ENCODE assay signal across 22 cellular contexts in genomic region chr11:19996591-19996990, GRCh38.
A peak's percentile ranks its signal among the peaks of the same experiment; 100 is the strongest.
DNase-seq lines count a peak whose midpoint lies in the region; ATAC-seq and TF ChIP-seq lines count a peak whose summit lies in the region.
"Had no signal": no experiment of that assay in that cellular context is flagged by ENCODE, and none has a peak within 500 bp of the region (broad histone marks: within the 10 kb centered on the region; RNA-seq: fewer than 3 reads in every experiment).

No MANE protein-coding gene starts in this region.

- whole genome bisulfite sequencing in SK-N-SH (ENCODE audit: low lambda C conversion rate), result 75% methylated on average over 5 of the region's 5 CpGs
- WGBS in hepatocyte (ENCODE audit: low lambda C conversion rate, missing lambda C conversion rate), result 62% methylated on average over 5 of the region's 5 CpGs

- peaks cover 71 to 75% of the 10 kb centered on the region in 2 experiments for H3K36me3 ChIP-seq in SK-N-SH (replicated peaks in 1 of 2; ENCODE audit: control insufficient read depth in 1 of 2, insufficient read depth in 2 of 2, low read length in 1 of 2)
- H3K36me3 ChIP-seq in hepatocyte (replicated peaks; ENCODE audit: insufficient read depth, low read depth), result no peaks in the 10 kb centered on the region

- H3K4me2 ChIP-seq in SK-N-SH (no peak overlapping the region), hepatocyte (no peak overlapping the region)

- H3K27me3 Mint-ChIP-seq in HFFc6 (ENCODE audit: insufficient read depth) (peaks cover 4% of the 10 kb centered on the region), osteocyte (ENCODE audit: unreplicated experiment) (no peaks in the 10 kb centered on the region), T-cell (peaks cover 4 to 6% of the 10 kb centered on the region in 2 donors)

- peaks cover 68% of the 10 kb centered on the region for H4K20me1 ChIP-seq in SK-N-SH (ENCODE audit: insufficient read depth)
- no peaks in the 10 kb centered on the region for H4K20me1 ChIP-seq in hepatocyte (ENCODE audit: insufficient read depth, poor library complexity, severe bottlenecking)

- CTCF ChIA-PET in SK-N-SH (lab: Yijun Ruan, JAX), result interaction anchor here (1.1 to 1.5 kb wide), 3 partner anchors 12 to 115 kb away, joined by 4 to 6 read pairs (median 5); no protein-coding TSS in a partner anchor
- CTCF ChIA-PET in T-cell (lab: Charles Lee), result no interaction called here

- POLR2A ChIA-PET in SK-N-SH (lab: Yijun Ruan, JAX) (no interaction called here), T-cell (lab: Charles Lee) (no interaction called here)

- H3K27me3 ChIP-seq in SK-N-SH (ENCODE audit: insufficient read depth) (no peaks in the 10 kb centered on the region), hepatocyte (no peaks in the 10 kb centered on the region)

- TF ChIP-seq RAD21 in SK-N-SH (IDR thresholded peaks at IDR 0.05; ENCODE audit: low read length), result no peak

- H3K9me2 ChIP-seq in SK-N-SH (no peaks in the 10 kb centered on the region), hepatocyte (replicated peaks; ENCODE audit: insufficient read depth) (no peaks in the 10 kb centered on the region)

- H3K27ac Mint-ChIP-seq in HFFc6 (peak overlapping the region; percentile 15; the same call in 1 of the 2 replicates), osteocyte (ENCODE audit: unreplicated experiment) (peak overlapping the region; percentile 14), T-cell (no peak overlapping the region)

- H3K4me1 Mint-ChIP-seq in HFFc6 (ENCODE audit: low read depth), result peaks cover 34% of the 10 kb centered on the region
- peaks cover 38% of the 10 kb centered on the region for H3K4me1 Mint-ChIP-seq in osteocyte (ENCODE audit: unreplicated experiment)
- H3K4me1 Mint-ChIP-seq in T-cell, result no peaks in the 10 kb centered on the region

- no peak for TF ChIP-seq EP300 in SK-N-SH (IDR thresholded peaks at IDR 0.05; ENCODE audit: borderline replicate concordance in 1 of 2, low read depth in 1 of 2, low read length in 1 of 2)

- H3K27ac ChIP-seq in SK-N-SH (ENCODE audit: low read depth in 2 of 2, low read length in 1 of 2) (peak overlapping the region in 1 of 2 experiments; percentile 39; a peak in 2 of 4 replicates), hepatocyte (peak overlapping the region; percentile 78)
- H3K27ac ChIP-seq: 22Rv1, RWPE1, SK-N-MC had no signal

- H3K9me3 Mint-ChIP-seq in HFFc6 (no peaks in the 10 kb centered on the region), osteocyte (ENCODE audit: unreplicated experiment) (no peaks in the 10 kb centered on the region), T-cell (no peaks in the 10 kb centered on the region)

- ATAC-seq in SK-N-SH treated with all-trans-retinoic acid at 6 μM for 48 hours, result no peak
- no peak for ATAC-seq in T-cell (replicated peaks in 1 of 4)
- ATAC-seq: Panc1 had no signal

- H3K79me2 ChIP-seq in SK-N-SH (ENCODE audit: insufficient read depth), result peaks cover 96% of the 10 kb centered on the region
- H3K79me2 ChIP-seq in hepatocyte, result peaks cover 20% of the 10 kb centered on the region

- H3K4me1 ChIP-seq in SK-N-SH (ENCODE audit: control insufficient read depth in 1 of 2, insufficient read depth in 2 of 2, low read depth in 1 of 2, low read length in 1 of 2), result peaks cover 7 to 35% of the 10 kb centered on the region in 2 experiments
- peaks cover 39% of the 10 kb centered on the region for H3K4me1 ChIP-seq in hepatocyte (ENCODE audit: insufficient read depth)

- peaks cover 3% of the 10 kb centered on the region for H3F3A ChIP-seq in SK-N-SH (replicated peaks; ENCODE audit: insufficient read depth)

- H3K4me3 ChIP-seq in SK-N-SH (ENCODE audit: low read depth in 2 of 2, low read length in 1 of 2) (no peak overlapping the region), hepatocyte (no peak overlapping the region)
- H3K4me3 ChIP-seq: SK-N-MC had no signal

- H2AFZ ChIP-seq in SK-N-SH (ENCODE audit: low read depth) (no peak overlapping the region), hepatocyte (no peak overlapping the region)

- no peak for TF ChIP-seq CTCF in SK-N-SH (IDR thresholded peaks at IDR 0.05)
- TF ChIP-seq CTCF in HFFc6 (IDR thresholded peaks at IDR 0.05), result no peak
- no peak for TF ChIP-seq CTCF in hepatocyte (IDR thresholded peaks at IDR 0.05; ENCODE audit: poor library complexity)
- TF ChIP-seq CTCF in osteocyte (IDR thresholded peaks at IDR 0.05), result no peak

- DNase-seq in SK-N-SH (peak; percentile 22), HFFc6 (no peak), hepatocyte (ENCODE audit: low spot score) (no peak), osteocyte (ENCODE audit: extremely low spot score, unreplicated experiment) (no peak), GOT3 (lab: John Stamatoyannopoulos, UW) (no peak), iPS-NIHi11 (ENCODE audit: low spot score) (no peak), T-cell (no peak)
- DNase-seq: DMS153, DND-41, KG1, NCI-H1048, NCI-H1417, NCI-H1694, NCI-H2029 treated with DMSO at 0.1 percent for 48 hours, NCI-H446 treated with DMSO at 0.1 percent for 48 hours, NCI-H526, SHP77 had no signal

- no peaks in the 10 kb centered on the region for H3K9me3 ChIP-seq in SK-N-SH
- no peaks in the 10 kb centered on the region for H3K9me3 ChIP-seq in hepatocyte (ENCODE audit: low read depth)

- H3K4me3 Mint-ChIP-seq in HFFc6 (no peak overlapping the region), osteocyte (ENCODE audit: unreplicated experiment) (no peak overlapping the region), T-cell (no peak overlapping the region)

- H3K36me3 Mint-ChIP-seq in HFFc6 (ENCODE audit: low read depth) (peaks cover 37% of the 10 kb centered on the region), osteocyte (ENCODE audit: unreplicated experiment) (peaks cover 5% of the 10 kb centered on the region), T-cell (no peaks in the 10 kb centered on the region)

- no peak overlapping the region for H3K9ac ChIP-seq in SK-N-SH

TF ChIP-seq in SK-N-SH, 30 proteins besides CTCF, POLR2A, EP300 and RAD21:
- TF ChIP-seq GATA2 (CRISPR knock-in tag; IDR thresholded peaks at IDR 0.05), result peak; percentile 81
- TF ChIP-seq FOXJ3 (CRISPR knock-in tag; IDR thresholded peaks at IDR 0.05), result 0 out of 2 replicates have a peak, but pooled peaks have one; percentile 37
- no peak for TF ChIP-seq MXI1 (IDR thresholded peaks at IDR 0.05; ENCODE audit: low read depth, low read length)
TF ChIP-seq in SK-N-SH: peak in this region for 2.

TF ChIP-seq in SK-N-SH treated with all-trans-retinoic acid at 6 μM for 48 hours, 23 proteins besides CTCF, POLR2A, EP300 and RAD21:
- TF ChIP-seq ZNF8 (CRISPR knock-in tag; IDR thresholded peaks at IDR 0.05) (no peak), ZFP30 (CRISPR knock-in tag; IDR thresholded peaks at IDR 0.05) (no peak), PPARA (CRISPR knock-in tag; IDR thresholded peaks at IDR 0.05; ENCODE audit: borderline replicate concordance) (no peak), BACH2 (CRISPR knock-in tag; IDR thresholded peaks at IDR 0.05; ENCODE audit: borderline replicate concordance) (no peak), RARB (CRISPR knock-in tag; IDR thresholded peaks at IDR 0.05) (no peak), SNAI2 (CRISPR knock-in tag; IDR thresholded peaks at IDR 0.05) (no peak), CREB5 (CRISPR knock-in tag; IDR thresholded peaks at IDR 0.05; ENCODE audit: low read depth) (no peak), OSR1 (CRISPR knock-in tag; IDR thresholded peaks at IDR 0.05) (no peak), CSRNP3 (CRISPR knock-in tag; IDR thresholded peaks at IDR 0.05) (no peak), ZNF565 (CRISPR knock-in tag; conservative IDR thresholded peaks at IDR 0.05; ENCODE audit: low read depth) (no peak), ESRRG (CRISPR knock-in tag; IDR thresholded peaks at IDR 0.05) (no peak), ISL1 (CRISPR knock-in tag; IDR thresholded peaks at IDR 0.05) (no peak), ZNF70 (CRISPR knock-in tag; IDR thresholded peaks at IDR 0.05) (no peak), TOX (CRISPR knock-in tag; IDR thresholded peaks at IDR 0.05; ENCODE audit: borderline replicate concordance) (no peak)

Comparison
In these comparisons a context has a peak if more than half of its experiments do, and no peak if none do; other contexts are left out.
1. H3K27ac Mint-ChIP-seq: peak in HFFc6 (single experiment) and osteocyte (single experiment); none in T-cell (0 of 2).